Comparison of ENCODE assay signal across 1 cellular context in genomic region chr14:60287452-60287851, GRCh38.
TF ChIP-seq lines count a peak whose summit lies in the region.

No MANE protein-coding gene starts in this region.

TF ChIP-seq in HepG2, 621 proteins besides CTCF, POLR2A, EP300 and RAD21 (continued from another document):
- no peak for TF ChIP-seq UBTF (CRISPR knock-in tag; IDR thresholded peaks at IDR 0.05)
- no peak for TF ChIP-seq SSRP1 (CRISPR knock-in tag; IDR thresholded peaks at IDR 0.05)
- no peak for TF ChIP-seq ZNF280D (CRISPR knock-in tag; IDR thresholded peaks at IDR 0.05)
TF ChIP-seq in HepG2: peak in this region for 0.
